Comparison of ENCODE assay signal across 18 cellular contexts in genomic region chr17:4479982-4480751, GRCh38. TPM values are rescaled to one million over a fixed set of nuclear protein-coding genes. Genes with fewer than 3 reads are reported as not detected.
DNase-seq lines count a peak whose midpoint lies in the region; ATAC-seq, FAIRE-seq and TF ChIP-seq lines count a peak whose summit lies in the region.
"Had no signal": no experiment of that assay in that cellular context is flagged by ENCODE, and none has a peak within 500 bp of the region (broad histone marks: within the 10 kb centered on the region; RNA-seq: fewer than 3 reads in every experiment).

No MANE protein-coding gene starts in this region.

- POLR2A ChIA-PET in HepG2 (lab: Yijun Ruan, JAX): no interaction called here

- ATAC-seq in HepG2: peak; percentile 38; the same call in 2 of the 3 replicates
- ATAC-seq in right lobe of liver: no peak
- ATAC-seq in mucosa of descending colon: peak; percentile 3
- no peak for ATAC-seq in GM21390 (IDR thresholded peaks at IDR 0.05; ENCODE audit: unreplicated experiment)
- no peak for ATAC-seq in GM19035 (IDR thresholded peaks at IDR 0.05; ENCODE audit: unreplicated experiment)

- H3K4me1 Mint-ChIP-seq in activated T-helper 1 cell treated with anti-CD3 and anti-CD28 coated beads, Interleukin-12 subunit alpha, Interleukin-12 subunit beta, Interleukin-2, Interleukin-4 antibody, amounts not matched to agents 30 ng/mL and 10 ng/mL and 1 ng/mL, durations not matched to agents 14 hours and 24 hours and 36 hours (ENCODE audit: low read depth): peaks cover 19% of the 10 kb centered on the region

- H3K9me3 ChIP-seq in HepG2 (ENCODE audit: low read length) (no peaks in the 10 kb centered on the region), right lobe of liver (no peaks in the 10 kb centered on the region), mucosa of descending colon (no peaks in the 10 kb centered on the region), WERI-Rb-1 (ENCODE audit: severe bottlenecking) (peaks cover 2% of the 10 kb centered on the region)
- H3K9me3 ChIP-seq: thyroid gland had no signal

- no peak overlapping the region for H2AFZ ChIP-seq in HepG2 (ENCODE audit: low read length)
- H2AFZ ChIP-seq: parathyroid adenoma had no signal

- H3K27ac ChIP-seq in HepG2 (ENCODE audit: extremely low read length, insufficient read depth, low read length) (no peak overlapping the region), right lobe of liver (no peak overlapping the region), WERI-Rb-1 (no peak overlapping the region)
- H3K27ac ChIP-seq: parathyroid adenoma, thyroid gland had no signal

- intact Hi-C loops in HepG2 (cut with micrococcal nuclease; ENCODE audit: unreplicated experiment): loop anchor here (5.0 kb wide), 1 partner anchor 33 kb away; no protein-coding TSS in a partner anchor
- intact Hi-C loops in right lobe of liver (cut with DNase I): no loop called here
- intact Hi-C loops in activated T-helper 1 cell treated with anti-CD3 and anti-CD28 coated beads, Interleukin-12 subunit alpha, Interleukin-12 subunit beta, Interleukin-2, Interleukin-4 antibody, amounts not matched to agents 30 ng/mL and 10 ng/mL and 1 ng/mL, durations not matched to agents 14 hours and 24 hours and 36 hours (cut with micrococcal nuclease): no loop called here
- intact Hi-C loops in mucosa of descending colon (cut with DNase I, micrococcal nuclease): no loop called here

- DNase-seq in HepG2 (ENCODE audit: low spot score) (no peak), right lobe of liver (no peak), mucosa of descending colon (peak in 2 of 3 donors; percentile 37 to 62), DMS53 treated with DMSO at 0.1 percent for 48 hours (lab: John Stamatoyannopoulos, UW; ENCODE audit: unreplicated experiment) (no peak), WERI-Rb-1 (no peak)
- no peak for DNase-seq in activated T-helper 1 cell treated with anti-CD3 and anti-CD28 coated beads, Interleukin-12 subunit alpha, Interleukin-12 subunit beta, Interleukin-2, Interleukin-4 antibody, amounts not matched to agents 30 ng/mL and 10 ng/mL and 1 ng/mL, durations not matched to agents 14 hours and 24 hours and 36 hours (ENCODE audit: low spot score)
- DNase-seq: activated B cell treated with CpG ODN at 0.5 μM for 24 hours; activated T-cell treated with anti-CD3 and anti-CD28 coated beads, Interleukin-2, amount 50 U/mL, for 1 hour; amygdala; dermis blood vessel endothelial cell; thyroid gland had no signal

- no peak overlapping the region for H3K9ac ChIP-seq in HepG2 (ENCODE audit: insufficient read depth, low read depth, low read length)
- H3K9ac ChIP-seq: parathyroid adenoma had no signal

- H3K27ac Mint-ChIP-seq in activated T-helper 1 cell treated with anti-CD3 and anti-CD28 coated beads, Interleukin-12 subunit alpha, Interleukin-12 subunit beta, Interleukin-2, Interleukin-4 antibody, amounts not matched to agents 30 ng/mL and 10 ng/mL and 1 ng/mL, durations not matched to agents 14 hours and 24 hours and 36 hours: peak overlapping the region; percentile 34
- H3K27ac Mint-ChIP-seq: activated B cell treated with CpG ODN at 0.5 μM for 24 hours had no signal

- TF ChIP-seq EP300 in HepG2 (IDR thresholded peaks at IDR 0.05; ENCODE audit: low read depth in 2 of 2, low read length in 2 of 2) (no peak), HepG2 (CRISPR knock-in tag; IDR thresholded peaks at IDR 0.05; ENCODE audit: borderline replicate concordance) (no peak)

- peak overlapping the region; percentile 84 for H3K4me2 ChIP-seq in HepG2 (ENCODE audit: low read depth, low read length)

- no peaks in the 10 kb centered on the region for H4K20me1 ChIP-seq in HepG2 (ENCODE audit: insufficient read depth, low read length)

- no peak overlapping the region for H3K4me3 Mint-ChIP-seq in activated T-helper 1 cell treated with anti-CD3 and anti-CD28 coated beads, Interleukin-12 subunit alpha, Interleukin-12 subunit beta, Interleukin-2, Interleukin-4 antibody, amounts not matched to agents 30 ng/mL and 10 ng/mL and 1 ng/mL, durations not matched to agents 14 hours and 24 hours and 36 hours
- H3K4me3 Mint-ChIP-seq: activated B cell treated with CpG ODN at 0.5 μM for 24 hours had no signal

- CTCF ChIA-PET in HepG2 (lab: Yijun Ruan, JAX; ENCODE audit: low intra/inter-chr PET ratio, low total read pairs): no interaction called here

- in situ Hi-C loops in HepG2 (cut with HindIII; ENCODE audit: extremely low pct_ligation_motif_present, low pct_unique_long_range_greater_than_20kb): loop anchor here (5.0 kb wide), 1 partner anchor 43 kb away; no protein-coding TSS in a partner anchor

- no peak for TF ChIP-seq POLR2A in HepG2 (IDR thresholded peaks at IDR 0.05; ENCODE audit: insufficient read depth in 1 of 2, low read depth in 2 of 2, low read length in 2 of 2)
- no peak for TF ChIP-seq POLR2A in right lobe of liver (IDR thresholded peaks at IDR 0.05)

- H3K36me3 ChIP-seq in HepG2 (replicated peaks in 1 of 2; ENCODE audit: control insufficient read depth in 1 of 2, insufficient read depth in 2 of 2, low read length in 2 of 2) (no peaks in the 10 kb centered on the region), right lobe of liver (no peaks in the 10 kb centered on the region), mucosa of descending colon (ENCODE audit: low read depth) (no peaks in the 10 kb centered on the region), WERI-Rb-1 (no peaks in the 10 kb centered on the region)
- H3K36me3 ChIP-seq: thyroid gland had no signal

- FAIRE-seq in HepG2 (lab: Jason Lieb, UNC): no peak

- H3K79me2 ChIP-seq in HepG2 (ENCODE audit: insufficient read depth, low read length): no peaks in the 10 kb centered on the region
- H3K79me2 ChIP-seq: parathyroid adenoma had no signal

- TF ChIP-seq CTCF in HepG2 (CRISPR knock-in tag; IDR thresholded peaks at IDR 0.05) (no peak), right lobe of liver (IDR thresholded peaks at IDR 0.05) (no peak), mucosa of descending colon (IDR thresholded peaks at IDR 0.05) (no peak), WERI-Rb-1 (IDR thresholded peaks at IDR 0.05; ENCODE audit: low read depth, low read length) (no peak)

- H3K4me1 ChIP-seq in HepG2 (ENCODE audit: insufficient read depth, low read length) (peaks cover 63% of the 10 kb centered on the region), right lobe of liver (peaks cover 0 to 11% (median 0%) of the 10 kb centered on the region in 4 donors), mucosa of descending colon (ENCODE audit: low read depth) (peaks cover 50% of the 10 kb centered on the region)
- H3K4me1 ChIP-seq: parathyroid adenoma had no signal

- H3K27me3 ChIP-seq in HepG2 (ENCODE audit: control insufficient read depth in 1 of 2, insufficient read depth in 2 of 2, low read length in 2 of 2) (peaks cover 1 to 49% of the 10 kb centered on the region in 2 experiments), right lobe of liver (no peaks in the 10 kb centered on the region), WERI-Rb-1 (ENCODE audit: insufficient read depth, low read depth, severe bottlenecking) (no peaks in the 10 kb centered on the region)
- H3K27me3 ChIP-seq: thyroid gland had no signal

- H3K27me3 Mint-ChIP-seq in activated T-helper 1 cell treated with anti-CD3 and anti-CD28 coated beads, Interleukin-12 subunit alpha, Interleukin-12 subunit beta, Interleukin-2, Interleukin-4 antibody, amounts not matched to agents 30 ng/mL and 10 ng/mL and 1 ng/mL, durations not matched to agents 14 hours and 24 hours and 36 hours (ENCODE audit: insufficient read depth): peaks cover 2% of the 10 kb centered on the region

- H3K9me3 Mint-ChIP-seq in activated T-helper 1 cell treated with anti-CD3 and anti-CD28 coated beads, Interleukin-12 subunit alpha, Interleukin-12 subunit beta, Interleukin-2, Interleukin-4 antibody, amounts not matched to agents 30 ng/mL and 10 ng/mL and 1 ng/mL, durations not matched to agents 14 hours and 24 hours and 36 hours: no peaks in the 10 kb centered on the region
- H3K9me3 Mint-ChIP-seq: activated B cell treated with CpG ODN at 0.5 μM for 24 hours, memory B cell had no signal

- no peaks in the 10 kb centered on the region for H3K36me3 Mint-ChIP-seq in activated T-helper 1 cell treated with anti-CD3 and anti-CD28 coated beads, Interleukin-12 subunit alpha, Interleukin-12 subunit beta, Interleukin-2, Interleukin-4 antibody, amounts not matched to agents 30 ng/mL and 10 ng/mL and 1 ng/mL, durations not matched to agents 14 hours and 24 hours and 36 hours (ENCODE audit: low read depth)
- H3K36me3 Mint-ChIP-seq: memory B cell had no signal

- no TSS peak for BruUV-seq in HepG2 (replicated peaks; lab: Mats Ljungman, UMichigan)

- H3K4me3 ChIP-seq in HepG2 (replicated peaks in 1 of 3; ENCODE audit: insufficient read depth in 1 of 3, low read depth in 2 of 3, low read length in 3 of 3) (peak overlapping the region; percentile 34 to 67 (median 37); a peak in 5 of 6 replicates), right lobe of liver (no peak overlapping the region), mucosa of descending colon (no peak overlapping the region), WERI-Rb-1 (ENCODE audit: low read depth, low read length) (no peak overlapping the region)
- H3K4me3 ChIP-seq: thyroid gland had no signal

- no peak for TF ChIP-seq RAD21 in HepG2 (CRISPR knock-in tag; IDR thresholded peaks at IDR 0.05)

- WGBS in HepG2 (ENCODE audit: low lambda C conversion rate): 6% methylated on average over 10 of the region's 13 CpGs
- 40% methylated on average over 6 of the region's 13 CpGs for WGBS in right lobe of liver (ENCODE audit: insufficient coverage, low coverage, low lambda C conversion rate, missing lambda C conversion rate)

RNA-seq across cellular contexts. Expression of gene SPNS2, which starts 18.5 kb away (rescaled TPM):
- total RNA-seq in HepG2 (2016; rRNA removed; fragmentation: Illumina TruSeq; extraction: Trizol) (not detected in 2 replicates), right lobe of liver (10 to 100 TPM in 1 of 6 experiments, 1 to 10 TPM in 5; 3.0 to 12.4 (median 7.3) TPM), mucosa of descending colon (10 to 100 TPM in 2 of 3 donors, 1 to 10 TPM in 1; 9.2 to 24.5 (median 11.0) TPM)
- total RNA-seq in HepG2 (2016; cell fraction: cytosol; rRNA removed; fragmentation: Illumina TruSeq; extraction: Trizol; ENCODE audit: low read depth): not detected in 2 replicates
- not detected in 2 replicates for total RNA-seq in HepG2 (2016; cell fraction: insoluble cytoplasmic fraction; rRNA removed; fragmentation: Illumina TruSeq; extraction: Trizol)
- not detected in 2 replicates for total RNA-seq in HepG2 (2016; cell fraction: membrane; rRNA removed; fragmentation: Illumina TruSeq; extraction: Trizol)
- not detected in 2 replicates for total RNA-seq in HepG2 (2016; cell fraction: nucleus; rRNA removed; fragmentation: Illumina TruSeq; extraction: Trizol)
- 0.01 and 0.03 TPM in 2 replicates for polyA plus RNA-seq in HepG2 (2011; rRNA removed)
- 0.03 and 0.05 TPM in 2 replicates for polyA plus RNA-seq in HepG2 (2011; cell fraction: cytosol; rRNA removed)
- polyA plus RNA-seq in HepG2 (2011; cell fraction: nucleus; rRNA removed): 0.14 TPM in 1 of 2 replicates, not detected in the other
- polyA plus RNA-seq in HepG2 (2012): 0.16 and 0.34 TPM in 2 replicates
- not detected in 2 replicates for polyA plus RNA-seq in HepG2 (2016; cell fraction: cytosol; fragmentation: Illumina TruSeq; extraction: Trizol; ENCODE audit: low read depth)
- polyA plus RNA-seq in HepG2 (2016; cell fraction: insoluble cytoplasmic fraction; fragmentation: Illumina TruSeq; extraction: Trizol; ENCODE audit: low read depth): not detected in 2 replicates
- polyA plus RNA-seq in HepG2 (2016; cell fraction: membrane; fragmentation: Illumina TruSeq; extraction: Trizol; ENCODE audit: low read depth): not detected in 2 replicates
- polyA plus RNA-seq in HepG2 (2016; cell fraction: nucleus; fragmentation: Illumina TruSeq; extraction: Trizol; ENCODE audit: insufficient read depth, low read depth): not detected in 2 replicates
- 0.16 TPM in 1 of 2 replicates, not detected in the other for polyA minus RNA-seq in HepG2 (2011; rRNA and poly(A)+ RNA removed; ENCODE audit: low replicate concordance)
- not detected in 2 replicates for polyA minus RNA-seq in HepG2 (2011; cell fraction: cytosol; rRNA and poly(A)+ RNA removed)
- not detected in 2 replicates for polyA minus RNA-seq in HepG2 (2011; cell fraction: nucleus; rRNA and poly(A)+ RNA removed)
- 0.17 TPM in 1 of 2 replicates, not detected in the other for total RNA-seq in activated T-helper 1 cell treated with anti-CD3 and anti-CD28 coated beads, Interleukin-12 subunit alpha, Interleukin-12 subunit beta, Interleukin-2, Interleukin-4 antibody, amounts not matched to agents 30 ng/mL and 10 ng/mL and 1 ng/mL, durations not matched to agents 14 hours and 24 hours and 36 hours
- total RNA-seq: Daoy had no signal
- polyA plus RNA-seq: fibroblast of lung had no signal

RNA-seq across cellular contexts. Expression of gene SPNS3, which starts 46.4 kb away (rescaled TPM):
- total RNA-seq in HepG2 (2016; rRNA removed; fragmentation: Illumina TruSeq; extraction: Trizol) (not detected in 2 replicates), right lobe of liver (not detected), mucosa of descending colon (under 1 TPM in 2 of 3 donors, not detected in 1; 0.38 to 0.72 TPM)
- total RNA-seq in HepG2 (2016; cell fraction: cytosol; rRNA removed; fragmentation: Illumina TruSeq; extraction: Trizol; ENCODE audit: low read depth): not detected in 2 replicates
- total RNA-seq in HepG2 (2016; cell fraction: insoluble cytoplasmic fraction; rRNA removed; fragmentation: Illumina TruSeq; extraction: Trizol): 0.15 TPM in 1 of 2 replicates, not detected in the other
- not detected in 2 replicates for total RNA-seq in HepG2 (2016; cell fraction: membrane; rRNA removed; fragmentation: Illumina TruSeq; extraction: Trizol)
- total RNA-seq in HepG2 (2016; cell fraction: nucleus; rRNA removed; fragmentation: Illumina TruSeq; extraction: Trizol): not detected in 2 replicates
- 0.20 TPM in 1 of 2 replicates, not detected in the other for polyA plus RNA-seq in HepG2 (2011; rRNA removed)
- 0.11 and 0.13 TPM in 2 replicates for polyA plus RNA-seq in HepG2 (2011; cell fraction: cytosol; rRNA removed)
- 0.32 and 0.45 TPM in 2 replicates for polyA plus RNA-seq in HepG2 (2011; cell fraction: nucleus; rRNA removed)
- 0.27 and 0.36 TPM in 2 replicates for polyA plus RNA-seq in HepG2 (2012)
- polyA plus RNA-seq in HepG2 (2016; cell fraction: cytosol; fragmentation: Illumina TruSeq; extraction: Trizol; ENCODE audit: low read depth): not detected in 2 replicates
- polyA plus RNA-seq in HepG2 (2016; cell fraction: insoluble cytoplasmic fraction; fragmentation: Illumina TruSeq; extraction: Trizol; ENCODE audit: low read depth): not detected in 2 replicates
- not detected in 2 replicates for polyA plus RNA-seq in HepG2 (2016; cell fraction: membrane; fragmentation: Illumina TruSeq; extraction: Trizol; ENCODE audit: low read depth)
- not detected in 2 replicates for polyA plus RNA-seq in HepG2 (2016; cell fraction: nucleus; fragmentation: Illumina TruSeq; extraction: Trizol; ENCODE audit: insufficient read depth, low read depth)
- polyA minus RNA-seq in HepG2 (2011; rRNA and poly(A)+ RNA removed; ENCODE audit: low replicate concordance): 0.08 TPM in 1 of 2 replicates, not detected in the other
- not detected in 2 replicates for polyA minus RNA-seq in HepG2 (2011; cell fraction: cytosol; rRNA and poly(A)+ RNA removed)
- not detected in 2 replicates for polyA minus RNA-seq in HepG2 (2011; cell fraction: nucleus; rRNA and poly(A)+ RNA removed)
- total RNA-seq in activated T-helper 1 cell treated with anti-CD3 and anti-CD28 coated beads, Interleukin-12 subunit alpha, Interleukin-12 subunit beta, Interleukin-2, Interleukin-4 antibody, amounts not matched to agents 30 ng/mL and 10 ng/mL and 1 ng/mL, durations not matched to agents 14 hours and 24 hours and 36 hours: 1.1 and 1.7 TPM in 2 replicates
- total RNA-seq: fibroblast of lung, SK-MEL-5 had no signal
- polyA plus RNA-seq: fibroblast of lung had no signal

Comparison
In these comparisons a context has a peak if more than half of its experiments do, and no peak if none do; other contexts are left out.
1. ATAC-seq: peak in HepG2 (single experiment) and mucosa of descending colon (single experiment); none in right lobe of liver (0 of 4), GM21390 (single experiment) and GM19035 (single experiment).
2. H3K4me3 ChIP-seq: peak in HepG2 (3 of 3); none in right lobe of liver (0 of 3), mucosa of descending colon (single experiment) and WERI-Rb-1 (single experiment).
3. DNase-seq: peak in mucosa of descending colon (2 of 3); none in HepG2 (single experiment), right lobe of liver (0 of 3), activated T-helper 1 cell treated with anti-CD3 and anti-CD28 coated beads, Interleukin-12 subunit alpha, Interleukin-12 subunit beta, Interleukin-2, Interleukin-4 antibody, amounts not matched to agents 30 ng/mL and 10 ng/mL and 1 ng/mL, durations not matched to agents 14 hours and 24 hours and 36 hours (single experiment), DMS53 treated with DMSO at 0.1 percent for 48 hours (single experiment) and WERI-Rb-1 (single experiment).